In genomic region chr4:125317526-125317880, GRCh38 we compare ENCODE assay signal across 8 cellular contexts. TPM values are rescaled to one million over a fixed set of nuclear protein-coding genes. Genes with fewer than 3 reads are reported as not detected.
DNase-seq lines count a peak whose midpoint lies in the region; ATAC-seq and TF ChIP-seq lines count a peak whose summit lies in the region.
"Had no signal": no experiment of that assay in that cellular context is flagged by ENCODE, and none has a peak within 500 bp of the region (broad histone marks: within the 10 kb centered on the region; RNA-seq: fewer than 3 reads in every experiment).

No MANE protein-coding gene starts in this region.

- H3K9me3 ChIP-seq in hepatocyte (ENCODE audit: low read depth) = no peaks in the 10 kb centered on the region
- no peaks in the 10 kb centered on the region for H3K9me3 ChIP-seq in psoas muscle

- peaks cover 49% of the 10 kb centered on the region for H4K20me1 ChIP-seq in hepatocyte (ENCODE audit: insufficient read depth, poor library complexity, severe bottlenecking)

- H3K4me3 ChIP-seq in hepatocyte = peak overlapping the region; percentile 98
- peak overlapping the region; percentile 93 for H3K4me3 ChIP-seq in psoas muscle

- no peaks in the 10 kb centered on the region for H3K9me3 Mint-ChIP-seq in activated naive CD8-positive, alpha-beta T cell treated with anti-CD3 and anti-CD28 coated beads, Interleukin-2, amount 10 ng/mL, durations not matched to agents 7 days and 5 days

- no peaks in the 10 kb centered on the region for H3K36me3 ChIP-seq in hepatocyte (replicated peaks; ENCODE audit: insufficient read depth, low read depth)
- H3K36me3 ChIP-seq in psoas muscle (ENCODE audit: insufficient read depth in 1 of 2, low read depth in 1 of 2) = no peaks in the 10 kb centered on the region

- peak overlapping the region; percentile 30 for H2AFZ ChIP-seq in hepatocyte

- H3K4me1 ChIP-seq in hepatocyte (ENCODE audit: insufficient read depth) = no peaks in the 10 kb centered on the region
- peaks cover 24% of the 10 kb centered on the region for H3K4me1 ChIP-seq in psoas muscle

- H3K27me3 ChIP-seq in hepatocyte = peaks cover 17% of the 10 kb centered on the region
- no peaks in the 10 kb centered on the region for H3K27me3 ChIP-seq in psoas muscle (ENCODE audit: insufficient read depth in 3 of 3, low read length in 2 of 3)

- H3K27me3 Mint-ChIP-seq in activated naive CD8-positive, alpha-beta T cell treated with anti-CD3 and anti-CD28 coated beads, Interleukin-2, amount 10 ng/mL, durations not matched to agents 7 days and 5 days = peaks cover 44% of the 10 kb centered on the region

- peak overlapping the region; percentile 5 for H3K4me3 Mint-ChIP-seq in activated naive CD8-positive, alpha-beta T cell treated with anti-CD3 and anti-CD28 coated beads, Interleukin-2, amount 10 ng/mL, durations not matched to agents 7 days and 5 days

- peak overlapping the region; percentile 94 for H3K27ac ChIP-seq in hepatocyte
- peak overlapping the region; percentile 3 for H3K27ac ChIP-seq in psoas muscle

- peaks cover 71% of the 10 kb centered on the region for H3K79me2 ChIP-seq in hepatocyte

- POLR2A ChIA-PET in activated naive CD8-positive, alpha-beta T cell treated with anti-CD3 and anti-CD28 coated beads, Interleukin-2, amount 10 ng/mL, durations not matched to agents 7 days and 5 days (lab: Charles Lee) = no interaction called here

- no peaks in the 10 kb centered on the region for H3K9me2 ChIP-seq in hepatocyte (replicated peaks; ENCODE audit: insufficient read depth)

- TF ChIP-seq CTCF in hepatocyte (IDR thresholded peaks at IDR 0.05; ENCODE audit: poor library complexity) (peak; percentile 58), psoas muscle (IDR thresholded peaks at IDR 0.05) (peak; percentile 20)

- no peak overlapping the region for H3K27ac Mint-ChIP-seq in activated naive CD8-positive, alpha-beta T cell treated with anti-CD3 and anti-CD28 coated beads, Interleukin-2, amount 10 ng/mL, durations not matched to agents 7 days and 5 days

- no peaks in the 10 kb centered on the region for H3K36me3 Mint-ChIP-seq in activated naive CD8-positive, alpha-beta T cell treated with anti-CD3 and anti-CD28 coated beads, Interleukin-2, amount 10 ng/mL, durations not matched to agents 7 days and 5 days

- H3K4me1 Mint-ChIP-seq in activated naive CD8-positive, alpha-beta T cell treated with anti-CD3 and anti-CD28 coated beads, Interleukin-2, amount 10 ng/mL, durations not matched to agents 7 days and 5 days = peaks cover 18% of the 10 kb centered on the region

- intact Hi-C loops in psoas muscle (cut with DNase I) = loop anchor here (5.0 to 10.0 kb wide), 3 partner anchors 75 to 435 kb away; no protein-coding TSS in a partner anchor

- no peak for ATAC-seq in activated naive CD8-positive, alpha-beta T cell treated with anti-CD3 and anti-CD28 coated beads, Interleukin-2, amount 10 ng/mL, durations not matched to agents 7 days and 5 days (ENCODE audit: low read depth)
- no peak for ATAC-seq in psoas muscle

- DNase-seq in H4 (ENCODE audit: low spot score) = peak; percentile 44
- peak; percentile 29 for DNase-seq in activated naive CD8-positive, alpha-beta T cell treated with anti-CD3 and anti-CD28 coated beads, Interleukin-2, amount 10 ng/mL, durations not matched to agents 7 days and 5 days
- DNase-seq in hepatocyte (ENCODE audit: low spot score) = peak; percentile 71
- DNase-seq in psoas muscle = peak; percentile 50 to 63
- no peak for DNase-seq in cerebellar nuclear complex (lab: John Stamatoyannopoulos, UW)
- no peak for DNase-seq in NCI-H146 treated with DMSO at 0.1 percent for 48 hours (lab: John Stamatoyannopoulos, UW; ENCODE audit: unreplicated experiment)
- no peak for DNase-seq in stimulated activated CD4-positive, alpha-beta T cell treated with anti-CD3 and anti-CD28 coated beads, Interleukin-1b, Interleukin-23, amount 100 ng/mL, for 48 hours

- WGBS in hepatocyte (ENCODE audit: low lambda C conversion rate, missing lambda C conversion rate) = 6% methylated on average over 23 of the region's 23 CpGs
- WGBS in psoas muscle, 3 donors = 7 to 9% (median 8%) methylated on average over 23 of the region's 23 CpGs

- H3K4me2 ChIP-seq in hepatocyte = peak overlapping the region; percentile 90

RNA-seq across cellular contexts. Expression of gene FAT4, which starts 2.7 kb away (rescaled TPM):
- total RNA-seq in H4 (2014; rRNA removed; shearing (Covaris generic)) = 8.8 and 9.0 TPM in 2 replicates
- total RNA-seq in activated naive CD8-positive, alpha-beta T cell treated with anti-CD3 and anti-CD28 coated beads, Interleukin-2, amount 10 ng/mL, durations not matched to agents 7 days and 5 days = under 1 TPM; 0.03 to 0.06 TPM
- total RNA-seq in hepatocyte = 59.5 and 61.8 TPM in 2 replicates
- 2.9 and 3.3 TPM in 2 replicates for polyA plus RNA-seq in hepatocyte
- 1 to 10 TPM; 1.6 to 8.4 (median 3.0) TPM for total RNA-seq in psoas muscle
- 1 to 10 TPM in 1 of 3 donors, under 1 TPM in 2; 0.35 to 1.3 (median 0.82) TPM for polyA plus RNA-seq in psoas muscle
- total RNA-seq: T-helper 1 cell treated with Interleukin-12 subunit alpha and Interleukin-12 subunit beta and Interleukin-4 antibody, amounts not matched to agents 30 ng/mL and 1 ng/mL, for 36 hours had no signal

Comparison
In these comparisons a context has a peak if more than half of its experiments do, and no peak if none do; other contexts are left out.
1. DNase-seq: peak in H4 (single experiment), activated naive CD8-positive, alpha-beta T cell treated with anti-CD3 and anti-CD28 coated beads, Interleukin-2, amount 10 ng/mL, durations not matched to agents 7 days and 5 days (single experiment), hepatocyte (single experiment) and psoas muscle (2 of 2); none in cerebellar nuclear complex (0 of 2), NCI-H146 treated with DMSO at 0.1 percent for 48 hours (single experiment) and stimulated activated CD4-positive, alpha-beta T cell treated with anti-CD3 and anti-CD28 coated beads, Interleukin-1b, Interleukin-23, amount 100 ng/mL, for 48 hours (single experiment).